In genomic region chrX:38692961-38693360, GRCh38 we compare ENCODE assay signal across 25 cellular contexts.
"Had no signal": no experiment of that assay in that cellular context is flagged by ENCODE, and none has a peak within 500 bp of the region (broad histone marks: within the 10 kb centered on the region; RNA-seq: fewer than 3 reads in every experiment).

No MANE protein-coding gene starts in this region.

- ATAC-seq: activated CD8-positive, alpha-beta memory T cell treated with anti-CD3 and anti-CD28 coated beads, Interleukin-2, amount 10 ng/mL, durations not matched to agents 7 days and 5 days; activated T-cell treated with anti-CD3 and anti-CD28 coated beads, Interleukin-2, amount 50 U/mL, for 4 hours; K562; T-cell had no signal

- H3K36me3 ChIP-seq: brain microvascular endothelial cell, Peyer's patch had no signal

- H3K4me1 ChIP-seq: Peyer's patch had no signal

- H3K27ac Mint-ChIP-seq: activated CD4-positive, alpha-beta T cell treated with anti-CD3 and anti-CD28 coated beads, Interleukin-2, amount 10 ng/mL, durations not matched to agents 24 days and 14 days; activated CD8-positive, alpha-beta memory T cell treated with anti-CD3 and anti-CD28 coated beads, Interleukin-2, amount 10 ng/mL, durations not matched to agents 7 days and 5 days; activated naive CD8-positive, alpha-beta T cell; T-cell had no signal

- H3K4me3 ChIP-seq: K562, Peyer's patch had no signal

- H3K27me3 Mint-ChIP-seq: activated CD8-positive, alpha-beta memory T cell treated with anti-CD3 and anti-CD28 coated beads, Interleukin-2, amount 10 ng/mL, durations not matched to agents 7 days and 5 days; activated naive CD8-positive, alpha-beta T cell had no signal

- H3K4me3 Mint-ChIP-seq: activated CD4-positive, alpha-beta T cell treated with anti-CD3 and anti-CD28 coated beads, Interleukin-2, amount 10 ng/mL, durations not matched to agents 24 days and 14 days; activated CD8-positive, alpha-beta memory T cell treated with anti-CD3 and anti-CD28 coated beads, Interleukin-2, amount 10 ng/mL, durations not matched to agents 7 days and 5 days; activated naive CD8-positive, alpha-beta T cell; activated T-cell treated with anti-CD3 and anti-CD28 coated beads, Interleukin-2, amount 50 U/mL, for 4 hours; T-cell had no signal

- H3K9me3 Mint-ChIP-seq: activated CD4-positive, alpha-beta T cell treated with anti-CD3 and anti-CD28 coated beads, Interleukin-2, amount 10 ng/mL, durations not matched to agents 24 days and 14 days; activated T-cell treated with anti-CD3 and anti-CD28 coated beads, Interleukin-2, amount 50 U/mL, for 4 hours; T-cell had no signal

- FAIRE-seq: K562, TTC549 had no signal

- DNase-seq: activated CD4-positive, alpha-beta T cell treated with anti-CD3 and anti-CD28 coated beads, Interleukin-2, amount 10 ng/mL, durations not matched to agents 24 days and 14 days; activated CD4-positive, alpha-beta T cell treated with anti-CD3 and anti-CD28 coated beads, Interleukin-2, amount 50 U/mL, for 48 hours; activated CD8-positive, alpha-beta memory T cell treated with anti-CD3 and anti-CD28 coated beads, Interleukin-2, amount 10 ng/mL, durations not matched to agents 7 days and 5 days; activated effector memory CD4-positive, alpha-beta T cell treated with anti-CD3 and anti-CD28 coated beads, Interleukin-2, amount 50 U/mL, for 16 hours; activated naive CD4-positive, alpha-beta T cell treated with Interleukin-2 at 50 U/mL for 16 hours; activated T-cell treated with anti-CD3 and anti-CD28 coated beads, Interleukin-2, amount 50 U/mL, for 4 hours; amygdala; brain microvascular endothelial cell; caudate nucleus; Karpas-422; NCI-H1105 treated with DMSO at 0.1 percent for 48 hours; NCI-H1436 treated with DMSO at 0.1 percent for 48 hours; NCI-H187; NCI-H2081; NCI-H510A treated with DMSO at 0.1 percent for 48 hours; NCI-H69; Peyer's patch; SHP77 treated with DMSO at 0.1 percent for 48 hours; T-cell; T-helper 2 cell; T1000 had no signal

- H3K27ac ChIP-seq: brain microvascular endothelial cell, Peyer's patch, VCaP had no signal

- H3K27me3 ChIP-seq: brain microvascular endothelial cell, Peyer's patch had no signal

- H3K36me3 Mint-ChIP-seq: activated naive CD8-positive, alpha-beta T cell; T-cell had no signal

- H3K9me3 ChIP-seq: Peyer's patch had no signal

- H3K4me1 Mint-ChIP-seq: activated CD4-positive, alpha-beta T cell treated with anti-CD3 and anti-CD28 coated beads, Interleukin-2, amount 10 ng/mL, durations not matched to agents 24 days and 14 days; activated CD8-positive, alpha-beta memory T cell treated with anti-CD3 and anti-CD28 coated beads, Interleukin-2, amount 10 ng/mL, durations not matched to agents 7 days and 5 days; T-cell had no signal
